In genomic region chr3:46693038-46693896, GRCh38 we compare ENCODE assay signal across 1 cellular context.
A peak's percentile ranks its signal among the peaks of the same experiment; 100 is the strongest.
TF ChIP-seq lines count a peak whose summit lies in the region.

Gene ALS2CL (minus strand): TSS chr3:46693679. CDS start chr3:46689440, 4,239 bp downstream.

TF ChIP-seq in WTC11, 78 proteins besides CTCF, POLR2A, EP300 and RAD21 (continued from another document):
- TF ChIP-seq HMGXB4 (CRISPR knock-in tag; IDR thresholded peaks at IDR 0.05) (peak; percentile 45; the same call in 1 of the 2 replicates), ZBTB43 (CRISPR knock-in tag; IDR thresholded peaks at IDR 0.05) (no peak), E2F5 (CRISPR knock-in tag; IDR thresholded peaks at IDR 0.05) (no peak)
